In genomic region chr1:56845343-56845742, GRCh38 we compare ENCODE assay signal across 19 cellular contexts. TPM values are rescaled to one million over a fixed set of nuclear protein-coding genes. Genes with fewer than 3 reads are reported as not detected.
A peak's percentile ranks its signal among the peaks of the same experiment; 100 is the strongest.
DNase-seq lines count a peak whose midpoint lies in the region; ATAC-seq and TF ChIP-seq lines count a peak whose summit lies in the region.
"Had no signal": no experiment of that assay in that cellular context is flagged by ENCODE, and none has a peak within 500 bp of the region (broad histone marks: within the 10 kb centered on the region; RNA-seq: fewer than 3 reads in every experiment).

No MANE protein-coding gene starts in this region.

- no peaks in the 10 kb centered on the region for H3F3A ChIP-seq in neural progenitor cell (ENCODE audit: low read depth)

- H2AFZ ChIP-seq in OCI-LY3 (ENCODE audit: low read depth, low read length): no peak overlapping the region
- H2AFZ ChIP-seq in neural progenitor cell (replicated peaks): no peak overlapping the region

- H3K9me3 ChIP-seq in OCI-LY3 (ENCODE audit: insufficient read depth, low read length) (no peaks in the 10 kb centered on the region), esophagus muscularis mucosa (no peaks in the 10 kb centered on the region), neural progenitor cell (ENCODE audit: low read depth) (no peaks in the 10 kb centered on the region)
- H3K9me3 ChIP-seq: Caco-2, HAP-1 had no signal

- peaks cover 23% of the 10 kb centered on the region for H3K4me1 Mint-ChIP-seq in neural progenitor cell
- H3K4me1 Mint-ChIP-seq in activated naive CD8-positive, alpha-beta T cell treated with anti-CD3 and anti-CD28 coated beads, Interleukin-2, amount 50 U/mL, for 24 hours: no peaks in the 10 kb centered on the region
- H3K4me1 Mint-ChIP-seq: B cell; CD4-positive, CD25-positive, alpha-beta regulatory T cell had no signal

- H3K79me2 ChIP-seq in OCI-LY3 (ENCODE audit: low read length) (no peaks in the 10 kb centered on the region), neural progenitor cell (ENCODE audit: low read depth) (no peaks in the 10 kb centered on the region)

- no peak overlapping the region for H3K4me3 Mint-ChIP-seq in neural progenitor cell
- H3K4me3 Mint-ChIP-seq in activated naive CD8-positive, alpha-beta T cell treated with anti-CD3 and anti-CD28 coated beads, Interleukin-2, amount 50 U/mL, for 24 hours: no peak overlapping the region
- H3K4me3 Mint-ChIP-seq: B cell; CD4-positive, CD25-positive, alpha-beta regulatory T cell; CD8-positive, alpha-beta T cell; GM23338; HFFc6 had no signal

- DNase-seq in NCI-H2107 treated with DMSO at 0.1 percent for 48 hours (lab: John Stamatoyannopoulos, UW; ENCODE audit: unreplicated experiment) (peak; percentile 54), NCI-H2107 (lab: John Stamatoyannopoulos, UW) (no peak), esophagus muscularis mucosa (ENCODE audit: extremely low spot score) (peak; percentile 83), neural progenitor cell (ENCODE audit: low spot score) (no peak), GM19240 (ENCODE audit: insufficient read length, low spot score) (no peak)
- DNase-seq in activated naive CD8-positive, alpha-beta T cell treated with anti-CD3 and anti-CD28 coated beads, Interleukin-2, amount 50 U/mL, for 24 hours: no peak
- DNase-seq in activated CD4-positive, CD25-positive, alpha-beta regulatory T cell treated with anti-CD3 and anti-CD28 coated beads, Interleukin-2, amount 50 U/mL, for 72 hours: no peak
- DNase-seq: Caco-2; CD4-positive, CD25-positive, alpha-beta regulatory T cell; CD8-positive, alpha-beta T cell; DMS153; DND-41; HFFc6 had no signal

- H3K4me1 ChIP-seq in OCI-LY3 (ENCODE audit: low read length): peaks cover 11% of the 10 kb centered on the region; the same call in 1 of the 2 replicates
- H3K4me1 ChIP-seq in esophagus muscularis mucosa: no peaks in the 10 kb centered on the region
- peaks cover 23% of the 10 kb centered on the region for H3K4me1 ChIP-seq in neural progenitor cell
- H3K4me1 ChIP-seq: Caco-2, HAP-1 had no signal

- peak overlapping the region; percentile 44 for H3K27ac Mint-ChIP-seq in neural progenitor cell
- H3K27ac Mint-ChIP-seq in activated naive CD8-positive, alpha-beta T cell treated with anti-CD3 and anti-CD28 coated beads, Interleukin-2, amount 50 U/mL, for 24 hours: no peak overlapping the region
- H3K27ac Mint-ChIP-seq: B cell; CD8-positive, alpha-beta T cell; GM23338; HFFc6 had no signal

- H3K4me3 ChIP-seq in OCI-LY3 (ENCODE audit: low read length) (no peak overlapping the region), esophagus muscularis mucosa (no peak overlapping the region), neural progenitor cell (no peak overlapping the region)
- H3K4me3 ChIP-seq: GM23338, HAP-1 had no signal

- 74% methylated on average over 2 of the region's 3 CpGs for WGBS in esophagus muscularis mucosa

- H3K27me3 ChIP-seq in OCI-LY3 (ENCODE audit: low read depth, low read length): no peaks in the 10 kb centered on the region
- H3K27me3 ChIP-seq in esophagus muscularis mucosa: peaks cover 0 to 12% (median 0%) of the 10 kb centered on the region in 4 donors
- no peaks in the 10 kb centered on the region for H3K27me3 ChIP-seq in neural progenitor cell

- no peak for ATAC-seq in activated naive CD8-positive, alpha-beta T cell treated with anti-CD3 and anti-CD28 coated beads, Interleukin-2, amount 50 U/mL, for 24 hours
- ATAC-seq: CD8-positive, alpha-beta T cell had no signal

- H3K36me3 ChIP-seq in OCI-LY3 (replicated peaks; ENCODE audit: low read depth, low read length) (no peaks in the 10 kb centered on the region), esophagus muscularis mucosa (no peaks in the 10 kb centered on the region), neural progenitor cell (no peaks in the 10 kb centered on the region)
- H3K36me3 ChIP-seq: HAP-1 had no signal

- no peaks in the 10 kb centered on the region for H3K36me3 Mint-ChIP-seq in neural progenitor cell
- H3K36me3 Mint-ChIP-seq in activated naive CD8-positive, alpha-beta T cell treated with anti-CD3 and anti-CD28 coated beads, Interleukin-2, amount 50 U/mL, for 24 hours (ENCODE audit: low read depth): no peaks in the 10 kb centered on the region
- H3K36me3 Mint-ChIP-seq: CD4-positive, CD25-positive, alpha-beta regulatory T cell; CD8-positive, alpha-beta T cell had no signal

- TF ChIP-seq EP300 in esophagus muscularis mucosa (IDR thresholded peaks at IDR 0.05): no peak

- intact Hi-C loops in esophagus muscularis mucosa (cut with DNase I): no loop called here

- H3K27me3 Mint-ChIP-seq in neural progenitor cell (ENCODE audit: insufficient read depth, low read depth): peaks cover 7% of the 10 kb centered on the region
- H3K27me3 Mint-ChIP-seq in activated naive CD8-positive, alpha-beta T cell treated with anti-CD3 and anti-CD28 coated beads, Interleukin-2, amount 50 U/mL, for 24 hours: peaks cover 10% of the 10 kb centered on the region

- TF ChIP-seq CTCF in OCI-LY3 (IDR thresholded peaks at IDR 0.05; ENCODE audit: low read depth, low read length) (no peak), esophagus muscularis mucosa (IDR thresholded peaks at IDR 0.05) (no peak), neural progenitor cell (IDR thresholded peaks at IDR 0.05) (no peak)

- H3K9me3 Mint-ChIP-seq in neural progenitor cell: no peaks in the 10 kb centered on the region
- no peaks in the 10 kb centered on the region for H3K9me3 Mint-ChIP-seq in activated naive CD8-positive, alpha-beta T cell treated with anti-CD3 and anti-CD28 coated beads, Interleukin-2, amount 50 U/mL, for 24 hours
- H3K9me3 Mint-ChIP-seq: CD8-positive, alpha-beta T cell; GM23338; HFFc6 had no signal

- H3K27ac ChIP-seq in OCI-LY3 (ENCODE audit: low read length) (no peak overlapping the region), esophagus muscularis mucosa (replicated peaks in 1 of 4) (no peak overlapping the region), neural progenitor cell (no peak overlapping the region)
- H3K27ac ChIP-seq: 22Rv1, C4-2B had no signal

- H3K4me2 ChIP-seq in OCI-LY3 (ENCODE audit: low read length): peak overlapping the region; percentile 17; the same call in 1 of the 2 replicates
- H3K4me2 ChIP-seq in neural progenitor cell: no peak overlapping the region
- H3K4me2 ChIP-seq: GM23338 had no signal

- no peak for TF ChIP-seq POLR2A in esophagus muscularis mucosa (IDR thresholded peaks at IDR 0.05; ENCODE audit: low read depth)

- H3K9ac ChIP-seq in OCI-LY3 (ENCODE audit: low read length): no peak overlapping the region
- H3K9ac ChIP-seq in neural progenitor cell: no peak overlapping the region

- H4K20me1 ChIP-seq in OCI-LY3 (ENCODE audit: insufficient read depth, low read length): no peaks in the 10 kb centered on the region
- H4K20me1 ChIP-seq in neural progenitor cell (ENCODE audit: low read depth): no peaks in the 10 kb centered on the region

RNA-seq across cellular contexts. Expression of gene C8A, which starts 9.3 kb away (rescaled TPM):
- not detected for total RNA-seq in esophagus muscularis mucosa
- not detected in 2 replicates for total RNA-seq in neural progenitor cell (ENCODE audit: low replicate concordance)
- total RNA-seq: B cell; Caco-2; CD4-positive, CD25-positive, alpha-beta regulatory T cell; CD8-positive, alpha-beta T cell; GM23338; HFFc6 had no signal

RNA-seq across cellular contexts. Expression of gene FYB2, which starts 26.1 kb away (rescaled TPM):
- total RNA-seq in esophagus muscularis mucosa (not detected), neural progenitor cell (ENCODE audit: low replicate concordance) (5.0 and 8.9 TPM in 2 replicates)
- total RNA-seq: B cell; CD4-positive, CD25-positive, alpha-beta regulatory T cell; CD8-positive, alpha-beta T cell; GM23338 had no signal

Comparison
In these comparisons a context has a peak if more than half of its experiments do, and no peak if none do; other contexts are left out.
1. DNase-seq: peak in NCI-H2107 treated with DMSO at 0.1 percent for 48 hours (single experiment) and esophagus muscularis mucosa (single experiment); none in NCI-H2107 (single experiment), neural progenitor cell (single experiment), GM19240 (single experiment), activated naive CD8-positive, alpha-beta T cell treated with anti-CD3 and anti-CD28 coated beads, Interleukin-2, amount 50 U/mL, for 24 hours (single experiment) and activated CD4-positive, CD25-positive, alpha-beta regulatory T cell treated with anti-CD3 and anti-CD28 coated beads, Interleukin-2, amount 50 U/mL, for 72 hours (single experiment).